ENCODE assay signal across 1 cellular context in genomic region chr1:19636065-19636464, GRCh38.
TF ChIP-seq lines count a peak whose summit lies in the region.

No MANE protein-coding gene starts in this region.

TF ChIP-seq in HCT116, 20 proteins besides CTCF, POLR2A, EP300 and RAD21 (continued from another document):
- TF ChIP-seq YY1 (IDR thresholded peaks at IDR 0.05; ENCODE audit: extremely low read depth, insufficient replicate concordance, low read depth, low read length): no peak
- no peak for TF ChIP-seq MAX (IDR thresholded peaks at IDR 0.05)
- TF ChIP-seq ZBTB33 (IDR thresholded peaks at IDR 0.05; ENCODE audit: extremely low read depth, insufficient replicate concordance, low read length): no peak
- no peak for TF ChIP-seq SRF (IDR thresholded peaks at IDR 0.05; ENCODE audit: low read depth)
- no peak for TF ChIP-seq ELF1 (IDR thresholded peaks at IDR 0.05; ENCODE audit: borderline replicate concordance, low read depth)
- no peak for TF ChIP-seq ATF3 (IDR thresholded peaks at IDR 0.05)
